Comparison of ENCODE assay signal across 26 cellular contexts in genomic region chr2:64013053-64013452, GRCh38. TPM values are rescaled to one million over a fixed set of nuclear protein-coding genes. Genes with fewer than 3 reads are reported as not detected.
A peak's percentile ranks its signal among the peaks of the same experiment; 100 is the strongest.
DNase-seq lines count a peak whose midpoint lies in the region; ATAC-seq, FAIRE-seq and TF ChIP-seq lines count a peak whose summit lies in the region.
"Had no signal": no experiment of that assay in that cellular context is flagged by ENCODE, and none has a peak within 500 bp of the region (broad histone marks: within the 10 kb centered on the region; RNA-seq: fewer than 3 reads in every experiment).

No MANE protein-coding gene starts in this region.

- no peak overlapping the region for H3K4me3 ChIP-seq in GM12878
- H3K4me3 ChIP-seq: HAP-1, SJSA1 had no signal

- no peaks in the 10 kb centered on the region for H3K9me3 ChIP-seq in GM12878 (replicated peaks; ENCODE audit: control insufficient read depth, insufficient read depth, low read length)
- H3K9me3 ChIP-seq: HAP-1, SJSA1 had no signal

- SMC1A ChIA-PET in GM12878 (lab: Charles Lee; ENCODE audit: uncharacterized antibody, unreplicated experiment), result interaction anchor here (1.3 kb wide), 1 partner anchor 8 kb away, joined by 5 read pairs; no protein-coding TSS in a partner anchor

- no peak overlapping the region for H3K4me3 Mint-ChIP-seq in activated T-cell treated with anti-CD3 and anti-CD28 coated beads, Interleukin-2, amount 50 U/mL, for 72 hours
- H3K4me3 Mint-ChIP-seq in activated T-cell treated with anti-CD3 and anti-CD28 coated beads, Interleukin-2, amount 50 U/mL, for 4 hours, result no peak overlapping the region
- H3K4me3 Mint-ChIP-seq in activated T-helper 1 cell treated with anti-CD3 and anti-CD28 coated beads, Interleukin-12 subunit alpha, Interleukin-12 subunit beta, Interleukin-2, Interleukin-4 antibody, amounts not matched to agents 30 ng/mL and 10 ng/mL and 1 ng/mL, durations not matched to agents 14 hours and 24 hours and 36 hours, result no peak overlapping the region

- peaks cover 40% of the 10 kb centered on the region for H3K79me2 ChIP-seq in GM12878 (ENCODE audit: control insufficient read depth, insufficient read depth, low read length)

- BruUV-seq in GM12878 (replicated peaks; lab: Mats Ljungman, UMichigan), result no TSS peak

- in situ Hi-C loops in GM12878 (cut with MboI), result no loop called here

- POLR2A ChIA-PET in GM12878 (lab: Charles Lee), result interaction anchor here (0.6 kb wide), 1 partner anchor 137 kb away, joined by 3 read pairs; no protein-coding TSS in a partner anchor

- no peak for TF ChIP-seq CTCF in GM12878 (IDR thresholded peaks at IDR 0.05 in 2 of 3, conservative IDR thresholded peaks at IDR 0.05 in 1 of 3; ENCODE audit: control insufficient read depth in 2 of 3, extremely low read depth in 1 of 3, insufficient read depth in 1 of 3, low read depth in 3 of 3, low read length in 3 of 3)

- no peak overlapping the region for H2AFZ ChIP-seq in GM12878 (ENCODE audit: control insufficient read depth, low read depth, low read length)

- intact Hi-C loops in GM12878 (cut with micrococcal nuclease; ENCODE audit: unreplicated experiment), result no loop called here
- intact Hi-C loops in activated T-helper 1 cell treated with anti-CD3 and anti-CD28 coated beads, Interleukin-12 subunit alpha, Interleukin-12 subunit beta, Interleukin-2, Interleukin-4 antibody, amounts not matched to agents 30 ng/mL and 10 ng/mL and 1 ng/mL, durations not matched to agents 14 hours and 24 hours and 36 hours (cut with micrococcal nuclease), result loop anchor here (10.0 kb wide), 3 partner anchors 108 to 1042 kb away; partner anchors contain the start of gene CEP68

- H3K9ac ChIP-seq in GM12878 (ENCODE audit: control insufficient read depth, insufficient read depth, low read length), result no peak overlapping the region

- 97% methylated on average over 2 of the region's 2 CpGs for WGBS in GM12878 (ENCODE audit: insufficient coverage, insufficient replicate concordance, low lambda C conversion rate, missing lambda C conversion rate)

- peaks cover 39% of the 10 kb centered on the region for H3K4me1 Mint-ChIP-seq in activated T-cell treated with anti-CD3 and anti-CD28 coated beads, Interleukin-2, amount 50 U/mL, for 72 hours (ENCODE audit: low read depth)
- peaks cover 44% of the 10 kb centered on the region for H3K4me1 Mint-ChIP-seq in activated T-cell treated with anti-CD3 and anti-CD28 coated beads, Interleukin-2, amount 50 U/mL, for 4 hours (ENCODE audit: low read depth)
- peaks cover 42% of the 10 kb centered on the region for H3K4me1 Mint-ChIP-seq in activated T-helper 1 cell treated with anti-CD3 and anti-CD28 coated beads, Interleukin-12 subunit alpha, Interleukin-12 subunit beta, Interleukin-2, Interleukin-4 antibody, amounts not matched to agents 30 ng/mL and 10 ng/mL and 1 ng/mL, durations not matched to agents 14 hours and 24 hours and 36 hours (ENCODE audit: low read depth)

- peaks cover 0 to 2% of the 10 kb centered on the region in 2 donors for H3K36me3 Mint-ChIP-seq in activated T-cell treated with anti-CD3 and anti-CD28 coated beads, Interleukin-2, amount 50 U/mL, for 72 hours (ENCODE audit: insufficient read depth in 2 of 2)
- peaks cover 15% of the 10 kb centered on the region for H3K36me3 Mint-ChIP-seq in activated T-cell treated with anti-CD3 and anti-CD28 coated beads, Interleukin-2, amount 50 U/mL, for 4 hours (ENCODE audit: insufficient read depth)
- peaks cover 23% of the 10 kb centered on the region for H3K36me3 Mint-ChIP-seq in activated T-helper 1 cell treated with anti-CD3 and anti-CD28 coated beads, Interleukin-12 subunit alpha, Interleukin-12 subunit beta, Interleukin-2, Interleukin-4 antibody, amounts not matched to agents 30 ng/mL and 10 ng/mL and 1 ng/mL, durations not matched to agents 14 hours and 24 hours and 36 hours (ENCODE audit: low read depth)

- peaks cover 0 to 3% of the 10 kb centered on the region in 2 donors for H3K9me3 Mint-ChIP-seq in activated T-cell treated with anti-CD3 and anti-CD28 coated beads, Interleukin-2, amount 50 U/mL, for 72 hours
- H3K9me3 Mint-ChIP-seq in activated T-cell treated with anti-CD3 and anti-CD28 coated beads, Interleukin-2, amount 50 U/mL, for 4 hours, result no peaks in the 10 kb centered on the region
- no peaks in the 10 kb centered on the region for H3K9me3 Mint-ChIP-seq in activated T-helper 1 cell treated with anti-CD3 and anti-CD28 coated beads, Interleukin-12 subunit alpha, Interleukin-12 subunit beta, Interleukin-2, Interleukin-4 antibody, amounts not matched to agents 30 ng/mL and 10 ng/mL and 1 ng/mL, durations not matched to agents 14 hours and 24 hours and 36 hours

- H3K36me3 ChIP-seq in GM12878 (ENCODE audit: control insufficient read depth in 2 of 2, insufficient read depth in 2 of 2, low read length in 1 of 2), result no peaks in the 10 kb centered on the region
- H3K36me3 ChIP-seq: HAP-1 had no signal

- CTCF ChIA-PET in GM12878 (lab: Yijun Ruan, JAX), result interaction anchor here (1.0 kb wide), 1 partner anchor 37 kb away, joined by 3 read pairs; no protein-coding TSS in a partner anchor

- RAD21 ChIA-PET in GM12878 (lab: Charles Lee; ENCODE audit: unreplicated experiment), result interaction anchor here (1.0 kb wide), 1 partner anchor 168 kb away, joined by 3 read pairs; no protein-coding TSS in a partner anchor

- no peaks in the 10 kb centered on the region for H3K4me1 ChIP-seq in GM12878 (ENCODE audit: control insufficient read depth, insufficient read depth, low read length)
- H3K4me1 ChIP-seq: HAP-1, SJSA1 had no signal

- no peak for TF ChIP-seq RAD21 in GM12878 (IDR thresholded peaks at IDR 0.05; ENCODE audit: insufficient read depth, low read depth, low read length)

- H3K27me3 Mint-ChIP-seq in activated T-cell treated with anti-CD3 and anti-CD28 coated beads, Interleukin-2, amount 50 U/mL, for 72 hours (ENCODE audit: low read depth), result no peaks in the 10 kb centered on the region
- H3K27me3 Mint-ChIP-seq in activated T-cell treated with anti-CD3 and anti-CD28 coated beads, Interleukin-2, amount 50 U/mL, for 4 hours (ENCODE audit: low read depth), result no peaks in the 10 kb centered on the region
- H3K27me3 Mint-ChIP-seq in activated T-helper 1 cell treated with anti-CD3 and anti-CD28 coated beads, Interleukin-12 subunit alpha, Interleukin-12 subunit beta, Interleukin-2, Interleukin-4 antibody, amounts not matched to agents 30 ng/mL and 10 ng/mL and 1 ng/mL, durations not matched to agents 14 hours and 24 hours and 36 hours (ENCODE audit: insufficient read depth), result no peaks in the 10 kb centered on the region

- peak overlapping the region; percentile 6 for H3K27ac Mint-ChIP-seq in activated T-cell treated with anti-CD3 and anti-CD28 coated beads, Interleukin-2, amount 50 U/mL, for 72 hours
- no peak overlapping the region for H3K27ac Mint-ChIP-seq in activated T-helper 1 cell treated with anti-CD3 and anti-CD28 coated beads, Interleukin-12 subunit alpha, Interleukin-12 subunit beta, Interleukin-2, Interleukin-4 antibody, amounts not matched to agents 30 ng/mL and 10 ng/mL and 1 ng/mL, durations not matched to agents 14 hours and 24 hours and 36 hours

- no peak overlapping the region for H3K27ac ChIP-seq in GM12878 (ENCODE audit: control insufficient read depth, insufficient read depth)
- H3K27ac ChIP-seq: HL-60, SJSA1 had no signal

- TF ChIP-seq POLR2A in GM12878 (IDR thresholded peaks at IDR 0.05; ENCODE audit: low read depth, low read length), result no peak

- no peak for TF ChIP-seq EP300 in GM12878 (IDR thresholded peaks at IDR 0.05; ENCODE audit: borderline replicate concordance in 1 of 2, control insufficient read depth in 1 of 2, low read depth in 2 of 2, low read length in 2 of 2)

- FAIRE-seq in GM12878 (lab: Jason Lieb, UNC), result peak; percentile 35

- no peak overlapping the region for H3K4me2 ChIP-seq in GM12878 (ENCODE audit: control insufficient read depth, insufficient read depth)

- ATAC-seq in activated T-cell treated with anti-CD3 and anti-CD28 coated beads, Interleukin-2, amount 50 U/mL, for 72 hours (replicated peaks in 1 of 2), result no peak
- ATAC-seq in activated T-cell treated with anti-CD3 and anti-CD28 coated beads, Interleukin-2, amount 50 U/mL, for 4 hours, result no peak
- no peak for ATAC-seq in GM12878
- no peak for ATAC-seq in HG02759 (IDR thresholded peaks at IDR 0.05; ENCODE audit: unreplicated experiment)
- ATAC-seq: PC-3, Right ventricle myocardium inferior had no signal

- H3K27me3 ChIP-seq in GM12878 (replicated peaks in 1 of 2; ENCODE audit: control insufficient read depth in 2 of 2, insufficient read depth in 2 of 2, low read length in 1 of 2), result no peaks in the 10 kb centered on the region
- H3K27me3 ChIP-seq: SJSA1 had no signal

- no peak for DNase-seq in activated T-cell treated with anti-CD3 and anti-CD28 coated beads, Interleukin-2, amount 50 U/mL, for 72 hours
- DNase-seq in activated T-cell treated with anti-CD3 and anti-CD28 coated beads, Interleukin-2, amount 50 U/mL, for 4 hours, result no peak
- DNase-seq in OCI-M1 (lab: John Stamatoyannopoulos, UW), result peak; percentile 51
- no peak for DNase-seq in GM12878 (ENCODE audit: low read depth, low spot score)
- DNase-seq in activated T-helper 1 cell treated with anti-CD3 and anti-CD28 coated beads, Interleukin-12 subunit alpha, Interleukin-12 subunit beta, Interleukin-2, Interleukin-4 antibody, amounts not matched to agents 30 ng/mL and 10 ng/mL and 1 ng/mL, durations not matched to agents 14 hours and 24 hours and 36 hours (ENCODE audit: low spot score), result no peak
- no peak for DNase-seq in SW 1271 (lab: John Stamatoyannopoulos, UW)
- DNase-seq: 8988T, Calu3, DMS79 treated with DMSO at 0.1 percent for 48 hours, GF-D8, GOT3, Karpas-422, NCI-H1092 treated with DMSO at 0.1 percent for 48 hours, NCI-H1436, NCI-H187, NCI-H2081 treated with DMSO at 0.1 percent for 48 hours, NCI-H2171, NCI-H226, NCI-H510A, NCI-H69, PC-3 had no signal

- no peaks in the 10 kb centered on the region for H4K20me1 ChIP-seq in GM12878 (ENCODE audit: control insufficient read depth, insufficient read depth)

RNA-seq across cellular contexts. Expression of gene VPS54, which starts 6.2 kb away (rescaled TPM):
- 10 to 100 TPM; 12.9 to 13.2 TPM for total RNA-seq in activated T-cell treated with anti-CD3 and anti-CD28 coated beads, Interleukin-2, amount 50 U/mL, for 72 hours
- 10 to 100 TPM in 2 of 3 donors, 1 to 10 TPM in 1; 9.7 to 10.7 (median 10.2) TPM for total RNA-seq in activated T-cell treated with anti-CD3 and anti-CD28 coated beads, Interleukin-2, amount 50 U/mL, for 4 hours
- 33.2 and 34.1 TPM in 2 replicates for total RNA-seq in GM12878 (2013; cell fraction: nucleolus; rRNA removed)
- total RNA-seq in GM12878 (2014; rRNA removed) (11.7 and 14.8 TPM in 2 replicates), GM12878 (2014; rRNA removed; fragmentation: Illumina TruSeq; extraction: Trizol) (15.3 and 15.9 TPM in 2 replicates), GM12878 (2021) (9.5 and 9.7 TPM in 2 replicates)
- 4.0 TPM for polyA plus RNA-seq in GM12878 (2011; ENCODE audit: low read depth)
- polyA plus RNA-seq in GM12878 (2011; rRNA removed) (16.2 and 25.4 TPM in 2 replicates), GM12878 (2014; fragmentation: Illumina TruSeq; extraction: Trizol) (12.7 and 17.6 TPM in 2 replicates), GM12878 (2014; fragmentation: Nextera tagmentation; extraction: Ambion mirVana) (1 to 10 TPM; 3.3 to 7.0 TPM), GM12878 (2014; rRNA removed) (7.2 and 9.1 TPM in 2 replicates), GM12878 (2016; fragmentation: Nextera tagmentation; extraction: Ambion mirVana) (1 to 10 TPM; 1.6 to 6.4 TPM)
- 4.7 and 5.6 TPM in 2 replicates for polyA plus RNA-seq in GM12878 (2011; cell fraction: cytosol; rRNA removed)
- polyA plus RNA-seq in GM12878 (2011; cell fraction: nucleus; rRNA removed), result 9.1 and 11.8 TPM in 2 replicates
- polyA plus RNA-seq in GM12878 (2012), result 7.7 and 9.7 TPM in 2 replicates
- 13.4 and 19.7 TPM in 2 replicates for polyA minus RNA-seq in GM12878 (2011; rRNA and poly(A)+ RNA removed)
- 5.3 and 7.1 TPM in 2 replicates for polyA minus RNA-seq in GM12878 (2011; cell fraction: cytosol; rRNA and poly(A)+ RNA removed)
- 9.6 and 13.0 TPM in 2 replicates for polyA minus RNA-seq in GM12878 (2011; cell fraction: nucleus; rRNA and poly(A)+ RNA removed)
- total RNA-seq in activated T-helper 1 cell treated with anti-CD3 and anti-CD28 coated beads, Interleukin-12 subunit alpha, Interleukin-12 subunit beta, Interleukin-2, Interleukin-4 antibody, amounts not matched to agents 30 ng/mL and 10 ng/mL and 1 ng/mL, durations not matched to agents 14 hours and 24 hours and 36 hours, result 14.9 and 15.4 TPM in 2 replicates
